15 cellular contexts compared by ENCODE assay signal in the genomic region with DNA sequence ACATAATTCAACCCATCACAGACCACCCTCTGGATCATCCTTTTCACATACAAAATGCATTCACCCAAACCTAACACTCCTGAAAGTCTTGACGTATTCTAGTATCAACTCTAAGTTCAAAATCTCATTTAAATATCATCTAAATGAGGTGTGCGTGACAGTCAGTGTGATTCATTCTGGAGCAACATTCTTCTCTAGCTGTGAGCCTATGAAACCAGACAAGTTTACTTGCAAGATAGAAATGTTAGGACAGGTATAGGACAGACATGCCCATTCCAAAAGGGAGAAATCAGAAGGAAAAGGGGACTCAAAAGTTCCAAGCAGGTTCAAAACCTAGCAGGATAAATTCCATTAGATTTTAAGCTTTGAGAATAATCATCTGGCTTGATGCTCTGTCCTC.
A peak's percentile ranks its signal among the peaks of the same experiment; 100 is the strongest.
DNase-seq lines count a peak whose midpoint lies in the region; ATAC-seq, FAIRE-seq and TF ChIP-seq lines count a peak whose summit lies in the region.
"Had no signal": no experiment of that assay in that cellular context is flagged by ENCODE, and none has a peak within 500 bp of the region (broad histone marks: within the 10 kb centered on the region; RNA-seq: fewer than 3 reads in every experiment).

No MANE protein-coding gene starts in this region.

- no peak for TF ChIP-seq CTCF in CD14-positive monocyte (IDR thresholded peaks at IDR 0.05)

- H3K9me3 Mint-ChIP-seq in activated T-cell treated with anti-CD3 and anti-CD28 coated beads, Interleukin-2, amount 50 U/mL, for 72 hours: peaks cover 7 to 9% of the 10 kb centered on the region in 2 donors
- peaks cover 20% of the 10 kb centered on the region for H3K9me3 Mint-ChIP-seq in activated T-helper 2 cell treated with anti-CD3 and anti-CD28 coated beads, Interferon-gamma antibody, Interleukin-2, Interleukin-4, amounts not matched to agents 10 μg/mL and 5 μg/mL and 100 μg/mL, durations not matched to agents 14 hours and 24 hours and 36 hours
- peaks cover 0 to 2% (median 0%) of the 10 kb centered on the region in 7 donors for H3K9me3 Mint-ChIP-seq in CD14-positive monocyte

- peaks cover 66% of the 10 kb centered on the region for H3K4me1 Mint-ChIP-seq in activated T-cell treated with anti-CD3 and anti-CD28 coated beads, Interleukin-2, amount 50 U/mL, for 72 hours (ENCODE audit: low read depth)
- peaks cover 74% of the 10 kb centered on the region for H3K4me1 Mint-ChIP-seq in activated T-helper 2 cell treated with anti-CD3 and anti-CD28 coated beads, Interferon-gamma antibody, Interleukin-2, Interleukin-4, amounts not matched to agents 10 μg/mL and 5 μg/mL and 100 μg/mL, durations not matched to agents 14 hours and 24 hours and 36 hours (ENCODE audit: low read depth)
- peaks cover 5% of the 10 kb centered on the region for H3K4me1 Mint-ChIP-seq in CD14-positive monocyte

- TF ChIP-seq POLR2A in GM12891 (IDR thresholded peaks at IDR 0.05; ENCODE audit: low read depth, low read length): no peak

- no peak for DNase-seq in activated T-cell treated with anti-CD3 and anti-CD28 coated beads, Interleukin-2, amount 50 U/mL, for 72 hours
- no peak for DNase-seq in activated T-cell treated with anti-CD3 and anti-CD28 coated beads, Interleukin-2, amount 50 U/mL, for 48 hours
- DNase-seq in activated T-helper 2 cell treated with anti-CD3 and anti-CD28 coated beads, Interferon-gamma antibody, Interleukin-2, Interleukin-4, amounts not matched to agents 10 μg/mL and 5 μg/mL and 100 μg/mL, durations not matched to agents 14 hours and 24 hours and 36 hours (ENCODE audit: low spot score): no peak
- DNase-seq in activated gamma-delta T cell treated with Interleukin-2 at 50 U/mL for 16 hours: no peak
- DNase-seq in GM12891 (ENCODE audit: insufficient read length, low spot score): no peak
- DNase-seq in CD14-positive monocyte (ENCODE audit: low spot score): no peak
- DNase-seq: 8988T; Calu3; CD8-positive, alpha-beta T cell; DMS79 treated with DMSO at 0.1 percent for 48 hours; GF-D8; GOT3; H7 had no signal

- FAIRE-seq in GM12891 (lab: Jason Lieb, UNC): no peak
- FAIRE-seq: HTR-8/SVneo had no signal

- H3K36me3 Mint-ChIP-seq in activated T-cell treated with anti-CD3 and anti-CD28 coated beads, Interleukin-2, amount 50 U/mL, for 72 hours (ENCODE audit: insufficient read depth in 2 of 2): peaks cover 9 to 14% of the 10 kb centered on the region in 2 donors
- peaks cover 33% of the 10 kb centered on the region for H3K36me3 Mint-ChIP-seq in activated T-helper 2 cell treated with anti-CD3 and anti-CD28 coated beads, Interferon-gamma antibody, Interleukin-2, Interleukin-4, amounts not matched to agents 10 μg/mL and 5 μg/mL and 100 μg/mL, durations not matched to agents 14 hours and 24 hours and 36 hours (ENCODE audit: low read depth)
- no peaks in the 10 kb centered on the region for H3K36me3 Mint-ChIP-seq in CD14-positive monocyte
- H3K36me3 Mint-ChIP-seq: CD8-positive, alpha-beta T cell had no signal

- H3K4me3 Mint-ChIP-seq in activated T-cell treated with anti-CD3 and anti-CD28 coated beads, Interleukin-2, amount 50 U/mL, for 72 hours: no peak overlapping the region
- H3K4me3 Mint-ChIP-seq in activated T-helper 2 cell treated with anti-CD3 and anti-CD28 coated beads, Interferon-gamma antibody, Interleukin-2, Interleukin-4, amounts not matched to agents 10 μg/mL and 5 μg/mL and 100 μg/mL, durations not matched to agents 14 hours and 24 hours and 36 hours (ENCODE audit: low read depth): no peak overlapping the region
- H3K4me3 Mint-ChIP-seq in CD14-positive monocyte: no peak overlapping the region
- H3K4me3 Mint-ChIP-seq: CD8-positive, alpha-beta T cell had no signal

- H3K27me3 Mint-ChIP-seq in activated T-cell treated with anti-CD3 and anti-CD28 coated beads, Interleukin-2, amount 50 U/mL, for 72 hours (ENCODE audit: low read depth): no peaks in the 10 kb centered on the region
- no peaks in the 10 kb centered on the region for H3K27me3 Mint-ChIP-seq in activated T-helper 2 cell treated with anti-CD3 and anti-CD28 coated beads, Interferon-gamma antibody, Interleukin-2, Interleukin-4, amounts not matched to agents 10 μg/mL and 5 μg/mL and 100 μg/mL, durations not matched to agents 14 hours and 24 hours and 36 hours (ENCODE audit: low read depth)
- H3K27me3 Mint-ChIP-seq in CD14-positive monocyte (ENCODE audit: low read depth in 3 of 3): peaks cover 1 to 2% (median 2%) of the 10 kb centered on the region in 3 donors

- intact Hi-C loops in activated T-helper 2 cell treated with anti-CD3 and anti-CD28 coated beads, Interferon-gamma antibody, Interleukin-2, Interleukin-4, amounts not matched to agents 10 μg/mL and 5 μg/mL and 100 μg/mL, durations not matched to agents 14 hours and 24 hours and 36 hours (cut with micrococcal nuclease): no loop called here
- intact Hi-C loops in CD14-positive monocyte (cut with micrococcal nuclease): no loop called here

- no peak overlapping the region for H3K27ac Mint-ChIP-seq in activated T-cell treated with anti-CD3 and anti-CD28 coated beads, Interleukin-2, amount 50 U/mL, for 72 hours
- H3K27ac Mint-ChIP-seq in activated T-helper 2 cell treated with anti-CD3 and anti-CD28 coated beads, Interferon-gamma antibody, Interleukin-2, Interleukin-4, amounts not matched to agents 10 μg/mL and 5 μg/mL and 100 μg/mL, durations not matched to agents 14 hours and 24 hours and 36 hours: peak overlapping the region; percentile 56
- H3K27ac Mint-ChIP-seq in CD14-positive monocyte: no peak overlapping the region
- H3K27ac Mint-ChIP-seq: CD8-positive, alpha-beta T cell had no signal

- peak; percentile 35 to 37 for ATAC-seq in activated T-cell treated with anti-CD3 and anti-CD28 coated beads, Interleukin-2, amount 50 U/mL, for 72 hours (replicated peaks in 1 of 2)
- ATAC-seq in esophagus mucosa: peak; percentile 64
- ATAC-seq: CD8-positive, alpha-beta T cell had no signal

TF ChIP-seq in GM12891, 5 proteins besides CTCF, POLR2A, EP300 and RAD21:
- TF ChIP-seq POLR2AphosphoS5 (IDR thresholded peaks at IDR 0.05; ENCODE audit: low read depth, low read length) (no peak), POU2F2 (IDR thresholded peaks at IDR 0.05; ENCODE audit: low read depth, low read length) (no peak), TAF1 (IDR thresholded peaks at IDR 0.05; ENCODE audit: low read depth, low read length) (no peak), SPI1 (IDR thresholded peaks at IDR 0.05; ENCODE audit: low read depth, low read length) (no peak), PAX5 (IDR thresholded peaks at IDR 0.05; ENCODE audit: insufficient read depth, low read length, severe bottlenecking) (no peak)
